8 cellular contexts compared by ENCODE assay signal in genomic region chr6:43013843-43014433, GRCh38. TPM values are rescaled to one million over a fixed set of nuclear protein-coding genes. Genes with fewer than 3 reads are reported as not detected.
A peak's percentile ranks its signal among the peaks of the same experiment; 100 is the strongest.
DNase-seq lines count a peak whose midpoint lies in the region; ATAC-seq and TF ChIP-seq lines count a peak whose summit lies in the region.

Gene KLHDC3 (plus strand): TSS chr6:43014249. CDS start chr6:43017193, 2,944 bp downstream.
Gene MEA1 (minus strand): TSS chr6:43013946. CDS start chr6:43013813, 133 bp downstream.

- peaks cover 55% of the 10 kb centered on the region for H3K79me2 ChIP-seq in mammary epithelial cell (ENCODE audit: insufficient read depth, low read length)

- intact Hi-C loops in mammary epithelial cell (cut with micrococcal nuclease), result loop anchor here (2.0 to 5.0 kb wide), 4 partner anchors 35 to 113 kb away; partner anchors contain the start of genes GNMT, KLC4, MRPL2 and PEX6

- H3K27ac ChIP-seq in WERI-Rb-1, result peak within 1 kb of the TSS; percentile 80
- peak within 1 kb of the TSS; percentile 51 for H3K27ac ChIP-seq in mammary epithelial cell (ENCODE audit: insufficient read depth, low read depth, low read length)
- H3K27ac ChIP-seq in skeletal muscle tissue (ENCODE audit: low read depth, low read length), result peak within 1 kb of the TSS; percentile 92

- peak within 1 kb of the TSS; percentile 85 for H2AFZ ChIP-seq in mammary epithelial cell (ENCODE audit: low read depth, low read length)

- H3K4me1 ChIP-seq in mammary epithelial cell (ENCODE audit: insufficient read depth, low read length) (peaks cover 18% of the 10 kb centered on the region), skeletal muscle tissue (ENCODE audit: control insufficient read depth in 3 of 3, insufficient read depth in 3 of 3, low read length in 3 of 3) (peaks cover 56 to 62% (median 58%) of the 10 kb centered on the region in 3 donors)

- no TSS peak for BruUV-seq in mammary epithelial cell (replicated peaks; lab: Mats Ljungman, UMichigan)

- H3K36me3 ChIP-seq in WERI-Rb-1 (peaks cover 72% of the 10 kb centered on the region), mammary epithelial cell (ENCODE audit: insufficient read depth, low read length) (peaks cover 14% of the 10 kb centered on the region), skeletal muscle tissue (ENCODE audit: control insufficient read depth in 3 of 3, insufficient read depth in 3 of 3, low read length in 3 of 3) (peaks cover 47 to 53% (median 50%) of the 10 kb centered on the region in 3 donors)

- CTCF ChIA-PET in mammary epithelial cell (lab: Charles Lee; ENCODE audit: low non-redundant PET), result interaction anchor here (0.6 to 0.9 kb wide), 5 partner anchors 113 to 1226 kb away, joined by 3 to 10 read pairs (median 4); partner anchors contain the start of genes DNPH1 and TOMM6

- ATAC-seq in GM18873 (IDR thresholded peaks at IDR 0.05; ENCODE audit: low FRiP score, unreplicated experiment) (peak; percentile 94), HG03139 (IDR thresholded peaks at IDR 0.05; ENCODE audit: unreplicated experiment) (peak; percentile 83)

- 0% methylated on average over 22 of the region's 51 CpGs for WGBS in mammary epithelial cell (ENCODE audit: low coverage, missing lambda C conversion rate)

- in situ Hi-C loops in ACHN (cut with HindIII; ENCODE audit: low pct_ligation_motif_present, low pct_unique_long_range_greater_than_20kb, low sequenced_read_pairs), result no loop called here
- in situ Hi-C loops in mammary epithelial cell (cut with MboI; ENCODE audit: low sequenced_read_pairs in 2 of 2), result no loop called here

- H4K20me1 ChIP-seq in mammary epithelial cell (ENCODE audit: insufficient read depth, low read length), result no peaks in the 10 kb centered on the region

- H3K9me3 ChIP-seq in WERI-Rb-1 (ENCODE audit: severe bottlenecking) (no peaks in the 10 kb centered on the region), mammary epithelial cell (replicated peaks; ENCODE audit: insufficient read depth, low read length) (no peaks in the 10 kb centered on the region), iPS-18c (ENCODE audit: control insufficient read depth, insufficient read depth, low read length) (no peaks in the 10 kb centered on the region), skeletal muscle tissue (ENCODE audit: control insufficient read depth in 3 of 3, low read length in 3 of 3) (no peaks in the 10 kb centered on the region)

- H3K27me3 ChIP-seq in WERI-Rb-1 (ENCODE audit: insufficient read depth, low read depth, severe bottlenecking) (no peaks in the 10 kb centered on the region), mammary epithelial cell (ENCODE audit: insufficient read depth, low read length) (no peaks in the 10 kb centered on the region), skeletal muscle tissue (ENCODE audit: control insufficient read depth in 3 of 3, insufficient read depth in 3 of 3, low read length in 3 of 3) (no peaks in the 10 kb centered on the region)

- dilution Hi-C loops in mammary epithelial cell (cut with HindIII; ENCODE audit: low sequenced_read_pairs), result no loop called here

- peak within 1 kb of the TSS; percentile 95 for H3K4me2 ChIP-seq in mammary epithelial cell (ENCODE audit: insufficient read depth, low read depth, low read length)

- DNase-seq in ACHN (peak; percentile 98), NCI-H2227 (lab: John Stamatoyannopoulos, UW; ENCODE audit: unreplicated experiment) (peak; percentile 98), WERI-Rb-1 (peak; percentile 100), mammary epithelial cell (peak; percentile 100)

- H3K4me3 ChIP-seq in WERI-Rb-1 (ENCODE audit: low read depth, low read length) (peak within 1 kb of the TSS; percentile 82), mammary epithelial cell (replicated peaks in 1 of 3; ENCODE audit: insufficient read depth in 1 of 3, low read depth in 2 of 3, low read length in 3 of 3) (peak within 1 kb of the TSS; percentile 86 to 92 (median 91)), iPS-18c (ENCODE audit: insufficient read depth, low read depth, low read length) (peak within 1 kb of the TSS; percentile 71), skeletal muscle tissue (ENCODE audit: low read length in 3 of 3) (peak within 1 kb of the TSS; percentile 81 to 94 (median 88))

- H3K9ac ChIP-seq in mammary epithelial cell (ENCODE audit: insufficient read depth, low read length) (peak within 1 kb of the TSS; percentile 84), skeletal muscle tissue (ENCODE audit: low read depth in 1 of 3, low read length in 3 of 3) (peak within 1 kb of the TSS; percentile 79 to 97 (median 87))

- TF ChIP-seq CTCF in WERI-Rb-1 (IDR thresholded peaks at IDR 0.05; ENCODE audit: low read depth, low read length) (no peak), mammary epithelial cell (conservative IDR thresholded peaks at IDR 0.05 in 1 of 2, IDR thresholded peaks at IDR 0.05 in 1 of 2; ENCODE audit: extremely low read depth in 1 of 2, insufficient read depth in 1 of 2, low read depth in 1 of 2, low read length in 2 of 2) (no peak)

RNA-seq across cellular contexts. Expression of gene KLHDC3, which starts in this region (rescaled TPM):
- total RNA-seq in mammary epithelial cell (10 to 100 TPM; 36.4 to 56.2 TPM), skeletal muscle tissue (267 TPM)
- polyA plus RNA-seq in mammary epithelial cell, result 38.7 TPM
- polyA minus RNA-seq in mammary epithelial cell, result 44.7 TPM

RNA-seq across cellular contexts. Expression of gene MEA1, which starts in this region (rescaled TPM):
- total RNA-seq in mammary epithelial cell (10 to 100 TPM; 35.2 to 80.3 TPM), skeletal muscle tissue (29.7 TPM)
- polyA plus RNA-seq in mammary epithelial cell, result 102 TPM
- 27.9 TPM for polyA minus RNA-seq in mammary epithelial cell

Comparison
In these comparisons a context has a peak if more than half of its experiments do, and no peak if none do; other contexts are left out.
1. Peak in every context shown above with its lines: DNase-seq, ATAC-seq, H3K4me3 ChIP-seq and H3K27ac ChIP-seq.